In genomic region chr1:229759037-229759435, GRCh38 we compare ENCODE assay signal across 20 cellular contexts.
DNase-seq lines count a peak whose midpoint lies in the region; ATAC-seq and TF ChIP-seq lines count a peak whose summit lies in the region.
"Had no signal": no experiment of that assay in that cellular context is flagged by ENCODE, and none has a peak within 500 bp of the region (broad histone marks: within the 10 kb centered on the region; RNA-seq: fewer than 3 reads in every experiment).

No MANE protein-coding gene starts in this region.

- BruUV-seq in PC-9 (replicated peaks; lab: Mats Ljungman, UMichigan), result no TSS peak

- H3K4me1 Mint-ChIP-seq in T-helper 2 cell treated with Interferon-gamma antibody and Interleukin-4, amounts not matched to agents 5 μg/mL and 100 μg/mL, for 36 hours (ENCODE audit: low read depth), result peaks cover 5% of the 10 kb centered on the region
- H3K4me1 Mint-ChIP-seq: GM23338 had no signal

- H3K36me3 Mint-ChIP-seq in T-helper 2 cell treated with Interferon-gamma antibody and Interleukin-4, amounts not matched to agents 5 μg/mL and 100 μg/mL, for 36 hours (ENCODE audit: low read depth), result no peaks in the 10 kb centered on the region
- H3K36me3 Mint-ChIP-seq: IgD-negative memory B cell, T-cell had no signal

- in situ Hi-C loops in GM23248 (cut with MboI), result no loop called here

- peak overlapping the region; percentile 46 for H3K9ac ChIP-seq in GM23248

- POLR2A ChIA-PET in PC-9 (lab: Charles Lee; ENCODE audit: unreplicated experiment), result no interaction called here

- CTCF ChIA-PET in PC-9 (lab: Charles Lee), result no interaction called here

- ATAC-seq in left lung (no peak), GM21381 (IDR thresholded peaks at IDR 0.05; ENCODE audit: unreplicated experiment) (no peak)
- ATAC-seq: GM23338, pancreas, Right ventricle myocardium inferior, T-cell had no signal

- peaks cover 36% of the 10 kb centered on the region for H3K4me1 ChIP-seq in GM23248 (ENCODE audit: insufficient read depth)
- peaks cover 34% of the 10 kb centered on the region for H3K4me1 ChIP-seq in PC-9 (replicated peaks; ENCODE audit: insufficient read depth)
- H3K4me1 ChIP-seq in left lung, result no peaks in the 10 kb centered on the region
- H3K4me1 ChIP-seq: pancreas had no signal

- H3K27me3 Mint-ChIP-seq in T-helper 2 cell treated with Interferon-gamma antibody and Interleukin-4, amounts not matched to agents 5 μg/mL and 100 μg/mL, for 36 hours (ENCODE audit: low read depth), result peaks cover 6% of the 10 kb centered on the region
- H3K27me3 Mint-ChIP-seq: dendritic cell treated with granulocyte-macrophage colony-stimulating factor and Interleukin-4, amounts not matched to agents 40 ng/mL and 50 ng/mL, for 4 days; T-cell had no signal

- H2AFZ ChIP-seq in GM23248, result no peak overlapping the region
- no peak overlapping the region for H2AFZ ChIP-seq in PC-9

- WGBS in GM23248 (ENCODE audit: low coverage in 1 of 2, low lambda C conversion rate in 2 of 2, missing lambda C conversion rate in 2 of 2), 2 experiments, result 17 to 18% methylated on average over 5 of the region's 5 CpGs

- intact Hi-C loops in PC-9 (cut with micrococcal nuclease; ENCODE audit: unreplicated experiment), result no loop called here
- intact Hi-C loops in left lung (cut with DNase I), result no loop called here

- no peak for TF ChIP-seq CTCF in PC-9 (conservative IDR thresholded peaks at IDR 0.05)
- no peak for TF ChIP-seq CTCF in fibroblast of mammary gland (conservative IDR thresholded peaks at IDR 0.05; ENCODE audit: control insufficient read depth, insufficient read depth, low read depth, low read length)
- no peak for TF ChIP-seq CTCF in left lung (IDR thresholded peaks at IDR 0.05)

- H3K9me3 ChIP-seq in GM23248 (ENCODE audit: low read depth) (no peaks in the 10 kb centered on the region), PC-9 (ENCODE audit: insufficient read depth, low read depth) (no peaks in the 10 kb centered on the region; the same call in 1 of the 2 replicates), left lung (peaks cover 0 to 7% of the 10 kb centered on the region in 2 donors)
- H3K9me3 ChIP-seq: pancreas had no signal

- H4K20me1 ChIP-seq in GM23248 (ENCODE audit: insufficient read depth) (no peaks in the 10 kb centered on the region), PC-9 (ENCODE audit: insufficient read depth) (no peaks in the 10 kb centered on the region)

- H3K79me2 ChIP-seq in GM23248 (ENCODE audit: insufficient read depth), result no peaks in the 10 kb centered on the region
- H3K79me2 ChIP-seq in PC-9 (ENCODE audit: low read depth), result no peaks in the 10 kb centered on the region

- H3K4me3 ChIP-seq in GM23248, result peak overlapping the region; percentile 23; the same call in 1 of the 2 replicates
- H3K4me3 ChIP-seq in PC-9, result no peak overlapping the region
- no peak overlapping the region for H3K4me3 ChIP-seq in fibroblast of mammary gland (ENCODE audit: control insufficient read depth, low read depth, low read length)
- no peak overlapping the region for H3K4me3 ChIP-seq in left lung
- H3K4me3 ChIP-seq: GM23338, pancreas had no signal

- peaks cover 37% of the 10 kb centered on the region for H3F3A ChIP-seq in GM23248 (ENCODE audit: insufficient read depth)
- peaks cover 12% of the 10 kb centered on the region for H3F3A ChIP-seq in PC-9 (ENCODE audit: insufficient read depth, low read depth)

- peak overlapping the region; percentile 78 for H3K27ac ChIP-seq in GM23248
- no peak overlapping the region for H3K27ac ChIP-seq in PC-9
- H3K27ac ChIP-seq in left lung, result no peak overlapping the region
- H3K27ac ChIP-seq: epithelial cell of prostate, pancreas had no signal

- DNase-seq in GM23248, result peak; percentile 84
- no peak for DNase-seq in PC-9
- DNase-seq in fibroblast of mammary gland (ENCODE audit: low read depth), result peak; percentile 70
- DNase-seq in stromal cell of bone marrow (ENCODE audit: low read depth), result peak; percentile 8
- DNase-seq in T-helper 2 cell treated with Interferon-gamma antibody and Interleukin-4, amounts not matched to agents 5 μg/mL and 100 μg/mL, for 36 hours (ENCODE audit: low spot score), result no peak
- no peak for DNase-seq in left lung
- DNase-seq: activated naive CD4-positive, alpha-beta T cell treated with anti-CD3 and anti-CD28 coated beads for 36 hours; activated T-cell treated with anti-CD3 and anti-CD28 coated beads for 4 hours; DMS53; NCI-H2081; NCI-H510A; pancreas; stimulated activated CD4-positive, alpha-beta T cell treated with anti-CD3 and anti-CD28 coated beads, Interleukin-4, amount 100 ng/mL, for 1 hour; T-cell had no signal

- H3K4me2 ChIP-seq in GM23248 (ENCODE audit: unreplicated experiment) (peak overlapping the region; percentile 54), PC-9 (peak overlapping the region; percentile 29; the same call in 1 of the 2 replicates)
- H3K4me2 ChIP-seq: GM23338 had no signal

- H3K4me3 Mint-ChIP-seq in T-helper 2 cell treated with Interferon-gamma antibody and Interleukin-4, amounts not matched to agents 5 μg/mL and 100 μg/mL, for 36 hours, result no peak overlapping the region
- H3K4me3 Mint-ChIP-seq: activated naive CD4-positive, alpha-beta T cell treated with anti-CD3 and anti-CD28 coated beads for 36 hours; dendritic cell treated with granulocyte-macrophage colony-stimulating factor and Interleukin-4, amounts not matched to agents 40 ng/mL and 50 ng/mL, for 4 days; GM23338; IgD-negative memory B cell; T-cell had no signal

- H3K9me2 ChIP-seq in GM23248 (ENCODE audit: insufficient read depth), result no peaks in the 10 kb centered on the region
- H3K9me2 ChIP-seq in PC-9 (ENCODE audit: insufficient read depth), result no peaks in the 10 kb centered on the region

- H3K27me3 ChIP-seq in GM23248 (replicated peaks; ENCODE audit: insufficient read depth) (0 out of 2 replicates have a peak, but pooled peaks cover 6% of the 10 kb centered on the region), PC-9 (ENCODE audit: insufficient read depth, low read depth) (no peaks in the 10 kb centered on the region), left lung (no peaks in the 10 kb centered on the region)
- H3K27me3 ChIP-seq: pancreas had no signal

- H3K36me3 ChIP-seq in GM23248 (ENCODE audit: low read depth), result no peaks in the 10 kb centered on the region
- H3K36me3 ChIP-seq in PC-9 (ENCODE audit: low read depth), result no peaks in the 10 kb centered on the region
- no peaks in the 10 kb centered on the region for H3K36me3 ChIP-seq in left lung
- H3K36me3 ChIP-seq: pancreas had no signal

- no peak overlapping the region for H3K27ac Mint-ChIP-seq in T-helper 2 cell treated with Interferon-gamma antibody and Interleukin-4, amounts not matched to agents 5 μg/mL and 100 μg/mL, for 36 hours
- H3K27ac Mint-ChIP-seq: activated naive CD4-positive, alpha-beta T cell treated with anti-CD3 and anti-CD28 coated beads for 36 hours; dendritic cell treated with granulocyte-macrophage colony-stimulating factor and Interleukin-4, amounts not matched to agents 40 ng/mL and 50 ng/mL, for 4 days; GM23338; IgD-negative memory B cell; T-cell had no signal

- H3K9me3 Mint-ChIP-seq in T-helper 2 cell treated with Interferon-gamma antibody and Interleukin-4, amounts not matched to agents 5 μg/mL and 100 μg/mL, for 36 hours, result no peaks in the 10 kb centered on the region
- H3K9me3 Mint-ChIP-seq: activated naive CD4-positive, alpha-beta T cell treated with anti-CD3 and anti-CD28 coated beads for 36 hours; dendritic cell treated with granulocyte-macrophage colony-stimulating factor and Interleukin-4, amounts not matched to agents 40 ng/mL and 50 ng/mL, for 4 days; GM23338 had no signal

Comparison
In these comparisons a context has a peak if more than half of its experiments do, and no peak if none do; other contexts are left out.
1. DNase-seq: peak in GM23248 (single experiment), fibroblast of mammary gland (single experiment) and stromal cell of bone marrow (single experiment); none in PC-9 (0 of 2), T-helper 2 cell treated with Interferon-gamma antibody and Interleukin-4, amounts not matched to agents 5 μg/mL and 100 μg/mL, for 36 hours (single experiment) and left lung (0 of 2).